In the genomic region with DNA sequence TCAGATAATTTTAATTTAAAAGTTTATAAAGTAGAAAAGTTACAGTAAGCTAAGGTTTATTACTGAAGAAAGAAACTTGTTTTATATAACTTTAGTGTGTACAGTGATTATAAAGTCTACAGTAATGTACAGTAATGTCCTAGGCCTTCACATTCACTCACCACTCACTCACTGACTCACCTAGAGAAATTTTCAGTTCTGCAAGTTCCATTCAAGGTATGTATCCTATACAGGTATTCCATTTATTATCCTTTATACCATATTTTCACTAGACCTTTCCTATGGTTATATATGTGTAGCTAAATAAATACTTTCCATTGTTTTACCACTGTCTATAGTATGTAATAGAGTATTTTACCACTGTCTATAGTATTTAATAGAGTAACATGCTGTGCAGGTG, we compare ENCODE assay signal across 18 cellular contexts. TPM values are rescaled to one million over a fixed set of nuclear protein-coding genes. Genes with fewer than 3 reads are reported as not detected.
"Had no signal": no experiment of that assay in that cellular context is flagged by ENCODE, and none has a peak within 500 bp of the region (broad histone marks: within the 10 kb centered on the region; RNA-seq: fewer than 3 reads in every experiment).

No MANE protein-coding gene starts in this region.

- H3K9me3 ChIP-seq: neutrophil, suprapubic skin, thyroid gland had no signal

- H3K36me3 ChIP-seq: heart left ventricle, neutrophil, sigmoid colon, suprapubic skin, thyroid gland had no signal

- H3K4me3 ChIP-seq: heart left ventricle, mucosa of descending colon, sigmoid colon, skin epidermis, suprapubic skin, thyroid gland had no signal

- ATAC-seq: effector memory CD8-positive, alpha-beta T cell; heart left ventricle; left lobe of liver; mucosa of descending colon; naive thymus-derived CD8-positive, alpha-beta T cell; stimulated activated effector memory CD8-positive, alpha-beta T cell treated with anti-CD3 and anti-CD28 coated beads, Interleukin-12 subunit alpha, Interleukin-12 subunit beta, amount 100 ng/mL, for 72 hours; stimulated activated naive CD8-positive, alpha-beta T cell treated with anti-CD3 and anti-CD28 coated beads, Interleukin-15, Interleukin-2, amounts not matched to agents 100 U/mL and 50 U/mL, for 24 hours had no signal

- H3K4me1 ChIP-seq: heart left ventricle, sigmoid colon, suprapubic skin, thyroid gland had no signal

- H3K27ac ChIP-seq: heart left ventricle, neutrophil, sigmoid colon, skin epidermis, suprapubic skin, thyroid gland had no signal

- FAIRE-seq: urothelium cell line had no signal

- DNase-seq: effector memory CD8-positive, alpha-beta T cell; erythroblast; heart left ventricle; hypothalamus; islet precursor cell; mucosa of descending colon; naive thymus-derived CD8-positive, alpha-beta T cell; sigmoid colon; stimulated activated CD4-positive, alpha-beta T cell treated with anti-CD3 and anti-CD28 coated beads, Interleukin-4, amount 100 ng/mL, for 1 hour; stimulated activated CD8-positive, alpha-beta memory T cell treated with anti-CD3 and anti-CD28 coated beads, Interleukin-4, amount 100 ng/mL, for 48 hours; stimulated activated naive CD8-positive, alpha-beta T cell treated with anti-CD3 and anti-CD28 coated beads, Interleukin-15, Interleukin-2, amounts not matched to agents 100 U/mL and 50 U/mL, for 24 hours; thyroid gland had no signal

- H3K27me3 ChIP-seq: heart left ventricle, neutrophil, sigmoid colon, suprapubic skin, thyroid gland had no signal

RNA-seq across cellular contexts. Expression of gene MME, which starts 33.2 kb away (rescaled TPM):
- polyA plus RNA-seq: naive thymus-derived CD8-positive, alpha-beta T cell had no signal
